In genomic region chr18:48023334-48024008, GRCh38 we compare ENCODE assay signal across 8 cellular contexts.
A peak's percentile ranks its signal among the peaks of the same experiment; 100 is the strongest.
DNase-seq lines count a peak whose midpoint lies in the region; ATAC-seq and TF ChIP-seq lines count a peak whose summit lies in the region.

No MANE protein-coding gene starts in this region.

- no peak overlapping the region for H2AK5ac ChIP-seq in IMR-90 (ENCODE audit: low read depth, low read length)

- no peaks in the 10 kb centered on the region for H3K79me1 ChIP-seq in IMR-90 (ENCODE audit: low read depth in 1 of 2, low read length in 2 of 2)

- dilution Hi-C loops in IMR-90 (cut with HindIII; ENCODE audit: low sequenced_read_pairs, unreplicated experiment) = no loop called here

- H3K18ac ChIP-seq in IMR-90 (ENCODE audit: low read depth, low read length) = no peak overlapping the region

- no peak overlapping the region for H3K56ac ChIP-seq in IMR-90 (ENCODE audit: extremely low read depth, insufficient read depth, low read length)

- H3K27ac Mint-ChIP-seq in activated T-helper 2 cell treated with anti-CD3 and anti-CD28 coated beads, Interferon-gamma antibody, Interleukin-2, Interleukin-4, amounts not matched to agents 10 μg/mL and 5 μg/mL and 100 μg/mL, durations not matched to agents 14 hours and 24 hours and 36 hours = no peak overlapping the region

- H3K9me3 Mint-ChIP-seq in activated T-helper 2 cell treated with anti-CD3 and anti-CD28 coated beads, Interferon-gamma antibody, Interleukin-2, Interleukin-4, amounts not matched to agents 10 μg/mL and 5 μg/mL and 100 μg/mL, durations not matched to agents 14 hours and 24 hours and 36 hours = no peaks in the 10 kb centered on the region

- peaks cover 23% of the 10 kb centered on the region for H3K27me3 ChIP-seq in IMR-90 (ENCODE audit: control insufficient read depth, insufficient read depth, low read length)

- H4K5ac ChIP-seq in IMR-90 (ENCODE audit: low read depth, low read length) = no peak overlapping the region

- H2AFZ ChIP-seq in IMR-90 (replicated peaks; ENCODE audit: low read length, poor library complexity) = no peak overlapping the region

- DNase-seq in DMS79 (lab: John Stamatoyannopoulos, UW) (peak; percentile 92), IMR-90 (peak; percentile 10), OCI-M1 (lab: John Stamatoyannopoulos, UW) (peak; percentile 81), dermis microvascular lymphatic vessel endothelial cell (ENCODE audit: low read depth in 2 of 2) (peak; percentile 76 to 86), mucosa of gallbladder (ENCODE audit: low spot score) (peak; percentile 63)
- DNase-seq in activated T-helper 2 cell treated with anti-CD3 and anti-CD28 coated beads, Interferon-gamma antibody, Interleukin-2, Interleukin-4, amounts not matched to agents 10 μg/mL and 5 μg/mL and 100 μg/mL, durations not matched to agents 14 hours and 24 hours and 36 hours (ENCODE audit: low spot score) = no peak

- H3K4ac ChIP-seq in IMR-90 (ENCODE audit: low read depth, low read length) = no peak overlapping the region

- POLR2A ChIA-PET in IMR-90 (lab: Charles Lee; ENCODE audit: unreplicated experiment) = no interaction called here

- H3K4me3 Mint-ChIP-seq in activated T-helper 2 cell treated with anti-CD3 and anti-CD28 coated beads, Interferon-gamma antibody, Interleukin-2, Interleukin-4, amounts not matched to agents 10 μg/mL and 5 μg/mL and 100 μg/mL, durations not matched to agents 14 hours and 24 hours and 36 hours (ENCODE audit: low read depth) = no peak overlapping the region

- no peaks in the 10 kb centered on the region for H3K9me3 ChIP-seq in IMR-90 (ENCODE audit: control insufficient read depth, insufficient read depth, low read length)

- TF ChIP-seq POLR2A in IMR-90 (IDR thresholded peaks at IDR 0.05; ENCODE audit: low read depth, low read length) = no peak

- no peaks in the 10 kb centered on the region for H3K36me3 Mint-ChIP-seq in activated T-helper 2 cell treated with anti-CD3 and anti-CD28 coated beads, Interferon-gamma antibody, Interleukin-2, Interleukin-4, amounts not matched to agents 10 μg/mL and 5 μg/mL and 100 μg/mL, durations not matched to agents 14 hours and 24 hours and 36 hours (ENCODE audit: low read depth)

- no peak overlapping the region for H3K23ac ChIP-seq in IMR-90 (ENCODE audit: low read depth, low read length)

- intact Hi-C loops in IMR-90 (cut with micrococcal nuclease) = loop anchor here (2.0 kb wide), 1 partner anchor 93 kb away; the partner anchor contains the start of gene SMAD2
- intact Hi-C loops in activated T-helper 2 cell treated with anti-CD3 and anti-CD28 coated beads, Interferon-gamma antibody, Interleukin-2, Interleukin-4, amounts not matched to agents 10 μg/mL and 5 μg/mL and 100 μg/mL, durations not matched to agents 14 hours and 24 hours and 36 hours (cut with micrococcal nuclease) = loop anchor here (2.0 to 5.0 kb wide), 2 partner anchors 93 to 424 kb away; partner anchors contain the start of gene SMAD2

- TF ChIP-seq RAD21 in IMR-90 (IDR thresholded peaks at IDR 0.05; ENCODE audit: low read length) = peak; percentile 32; the same call in 1 of the 2 replicates

- no peak overlapping the region for H3K9ac ChIP-seq in IMR-90 (ENCODE audit: low read depth, low read length)

- H3K4me3 ChIP-seq in IMR-90 (ENCODE audit: insufficient read depth, low read depth, low read length) = no peak overlapping the region

- H3K14ac ChIP-seq in IMR-90 (replicated peaks; ENCODE audit: low read depth, low read length) = no peak overlapping the region

- H3K9me1 ChIP-seq in IMR-90 (ENCODE audit: insufficient read depth, low read length) = no peaks in the 10 kb centered on the region

- H2BK20ac ChIP-seq in IMR-90 (ENCODE audit: low read depth, low read length) = no peak overlapping the region

- H2BK15ac ChIP-seq in IMR-90 (ENCODE audit: low read depth, low read length) = no peak overlapping the region

- WGBS in IMR-90 (ENCODE audit: extremely low coverage in 2 of 2, insufficient read length in 1 of 2), 2 experiments = 20% methylated on average over 1 of the region's 9 CpGs; no CpG with 5 or more reads in 1 of the 2 experiments

- no peaks in the 10 kb centered on the region for H3K36me3 ChIP-seq in IMR-90 (ENCODE audit: control insufficient read depth, insufficient read depth, low read length)

- H2BK120ac ChIP-seq in IMR-90 (ENCODE audit: low read depth, low read length) = no peak overlapping the region

- no peak overlapping the region for H4K8ac ChIP-seq in IMR-90 (ENCODE audit: low read depth in 2 of 2, low read length in 2 of 2)

- peak; percentile 26 for TF ChIP-seq CTCF in IMR-90 (conservative IDR thresholded peaks at IDR 0.05; ENCODE audit: low read depth, low read length)

- no peak overlapping the region for H4K91ac ChIP-seq in IMR-90 (ENCODE audit: insufficient read depth, low read depth, low read length)

- in situ Hi-C loops in IMR-90 (cut with MboI; ENCODE audit: low sequenced_read_pairs) = loop anchor here (5.0 kb wide), 1 partner anchor 251 kb away; no protein-coding TSS in a partner anchor

- CTCF ChIA-PET in IMR-90 (lab: Yijun Ruan, JAX) = no interaction called here

- no peak overlapping the region for H3K4me2 ChIP-seq in IMR-90 (ENCODE audit: low read depth, low read length)

- peaks cover 28% of the 10 kb centered on the region for H3K27me3 Mint-ChIP-seq in activated T-helper 2 cell treated with anti-CD3 and anti-CD28 coated beads, Interferon-gamma antibody, Interleukin-2, Interleukin-4, amounts not matched to agents 10 μg/mL and 5 μg/mL and 100 μg/mL, durations not matched to agents 14 hours and 24 hours and 36 hours (ENCODE audit: low read depth)

- H2BK5ac ChIP-seq in IMR-90 (ENCODE audit: low read depth, low read length, poor library complexity, severe bottlenecking) = no peak overlapping the region

- H3K4me1 ChIP-seq in IMR-90 (ENCODE audit: control insufficient read depth, insufficient read depth, low read length) = no peaks in the 10 kb centered on the region

- H4K20me1 ChIP-seq in IMR-90 (ENCODE audit: insufficient read depth, low read length) = no peaks in the 10 kb centered on the region

- H3K27ac ChIP-seq in IMR-90 (ENCODE audit: insufficient read depth, low read length) = no peak overlapping the region

- peaks cover 5% of the 10 kb centered on the region for H3K4me1 Mint-ChIP-seq in activated T-helper 2 cell treated with anti-CD3 and anti-CD28 coated beads, Interferon-gamma antibody, Interleukin-2, Interleukin-4, amounts not matched to agents 10 μg/mL and 5 μg/mL and 100 μg/mL, durations not matched to agents 14 hours and 24 hours and 36 hours (ENCODE audit: low read depth)

- no peak for ATAC-seq in IMR-90 (ENCODE audit: low read depth)
- ATAC-seq in HG03354 (IDR thresholded peaks at IDR 0.05; ENCODE audit: poor library complexity, severe bottlenecking, unreplicated experiment) = no peak
- no peak for ATAC-seq in HG03159 (IDR thresholded peaks at IDR 0.05; ENCODE audit: unreplicated experiment)

- no peak overlapping the region for H2AK9ac ChIP-seq in IMR-90 (replicated peaks; ENCODE audit: low read depth, low read length, poor library complexity)

- no TSS peak for BruUV-seq in IMR-90 (replicated peaks; lab: Mats Ljungman, UMichigan)

TF ChIP-seq in IMR-90, 13 proteins besides CTCF, POLR2A, EP300 and RAD21:
- TF ChIP-seq, protein P1, sequence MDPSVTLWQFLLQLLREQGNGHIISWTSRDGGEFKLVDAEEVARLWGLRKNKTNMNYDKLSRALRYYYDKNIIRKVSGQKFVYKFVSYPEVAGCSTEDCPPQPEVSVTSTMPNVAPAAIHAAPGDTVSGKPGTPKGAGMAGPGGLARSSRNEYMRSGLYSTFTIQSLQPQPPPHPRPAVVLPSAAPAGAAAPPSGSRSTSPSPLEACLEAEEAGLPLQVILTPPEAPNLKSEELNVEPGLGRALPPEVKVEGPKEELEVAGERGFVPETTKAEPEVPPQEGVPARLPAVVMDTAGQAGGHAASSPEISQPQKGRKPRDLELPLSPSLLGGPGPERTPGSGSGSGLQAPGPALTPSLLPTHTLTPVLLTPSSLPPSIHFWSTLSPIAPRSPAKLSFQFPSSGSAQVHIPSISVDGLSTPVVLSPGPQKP (IDR thresholded peaks at IDR 0.05; ENCODE audit: borderline replicate concordance, low read depth, low read length) = no peak
- no peak for TF ChIP-seq FOS (IDR thresholded peaks at IDR 0.05; ENCODE audit: low read depth, low read length)
- no peak for TF ChIP-seq CEBPB (IDR thresholded peaks at IDR 0.05; ENCODE audit: low read depth, low read length)
- no peak for TF ChIP-seq MAZ (IDR thresholded peaks at IDR 0.05; ENCODE audit: borderline replicate concordance, low read depth, low read length)
- no peak; the same call in 1 of the 2 replicates for TF ChIP-seq SMC3 (IDR thresholded peaks at IDR 0.05; ENCODE audit: low read depth, low read length)
